In the genomic region with DNA sequence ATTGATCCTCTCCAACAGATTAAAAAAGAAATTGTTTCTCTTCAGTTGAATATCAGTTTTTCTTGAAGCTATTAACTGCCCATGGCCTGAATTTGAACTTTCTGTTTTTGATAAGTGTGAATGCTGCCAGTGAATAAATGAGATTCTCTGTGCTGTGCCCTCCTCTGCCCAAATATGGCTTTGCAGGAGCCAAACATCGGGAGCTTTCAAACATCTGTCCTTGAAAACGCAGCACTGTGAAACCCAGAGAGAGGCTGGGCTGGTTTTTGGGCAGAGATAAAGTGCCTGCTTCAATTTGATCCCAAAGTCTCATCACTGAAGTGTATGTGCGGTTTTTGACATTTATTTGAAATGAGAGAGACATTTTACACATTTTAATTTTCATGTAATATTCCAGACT, we compare ENCODE assay signal across 20 cellular contexts.
"Had no signal": no experiment of that assay in that cellular context is flagged by ENCODE, and none has a peak within 500 bp of the region (broad histone marks: within the 10 kb centered on the region; RNA-seq: fewer than 3 reads in every experiment).

No MANE protein-coding gene starts in this region.

- H3K9me3 ChIP-seq: colonic mucosa, heart left ventricle, mucosa of descending colon, neutrophil, suprapubic skin, tibial artery, upper lobe of right lung, vagina had no signal

- H3K27ac ChIP-seq: colonic mucosa, heart left ventricle, neutrophil, suprapubic skin, tibial artery, upper lobe of right lung, vagina had no signal

- H3K4me3 ChIP-seq: colonic mucosa, heart left ventricle, mucosa of descending colon, smooth muscle cell, suprapubic skin, tibial artery, upper lobe of right lung, vagina had no signal

- ATAC-seq: heart left ventricle; left colon; mucosa of descending colon; naive thymus-derived CD8-positive, alpha-beta T cell; stimulated activated effector memory CD8-positive, alpha-beta T cell treated with anti-CD3 and anti-CD28 coated beads, Interleukin-12 subunit alpha, Interleukin-12 subunit beta, amount 100 ng/mL, for 72 hours; stimulated activated naive CD8-positive, alpha-beta T cell treated with anti-CD3 and anti-CD28 coated beads, Interleukin-15, Interleukin-2, amounts not matched to agents 100 U/mL and 50 U/mL, for 24 hours; upper lobe of right lung had no signal

- DNase-seq: colonic mucosa; dermis blood vessel endothelial cell; erythroblast; foreskin melanocyte; heart left ventricle; hippocampal formation; left colon; mammary epithelial cell; mucosa of descending colon; stimulated activated CD4-positive, alpha-beta T cell treated with anti-CD3 and anti-CD28 coated beads, Interleukin-4, amount 100 ng/mL, for 1 hour; stimulated activated CD8-positive, alpha-beta memory T cell treated with anti-CD3 and anti-CD28 coated beads, Interleukin-4, amount 100 ng/mL, for 48 hours; stimulated activated naive CD8-positive, alpha-beta T cell treated with anti-CD3 and anti-CD28 coated beads, Interleukin-15, Interleukin-2, amounts not matched to agents 100 U/mL and 50 U/mL, for 24 hours had no signal

- H3K27me3 ChIP-seq: colonic mucosa, neutrophil, suprapubic skin, tibial artery, upper lobe of right lung, vagina had no signal

- H3K36me3 ChIP-seq: colonic mucosa, heart left ventricle, neutrophil, suprapubic skin, tibial artery, upper lobe of right lung, vagina had no signal

- H3K4me2 ChIP-seq: smooth muscle cell had no signal

- H3K4me1 ChIP-seq: colonic mucosa, heart left ventricle, suprapubic skin, tibial artery, upper lobe of right lung, vagina had no signal
